18 cellular contexts compared by ENCODE assay signal in the genomic region with DNA sequence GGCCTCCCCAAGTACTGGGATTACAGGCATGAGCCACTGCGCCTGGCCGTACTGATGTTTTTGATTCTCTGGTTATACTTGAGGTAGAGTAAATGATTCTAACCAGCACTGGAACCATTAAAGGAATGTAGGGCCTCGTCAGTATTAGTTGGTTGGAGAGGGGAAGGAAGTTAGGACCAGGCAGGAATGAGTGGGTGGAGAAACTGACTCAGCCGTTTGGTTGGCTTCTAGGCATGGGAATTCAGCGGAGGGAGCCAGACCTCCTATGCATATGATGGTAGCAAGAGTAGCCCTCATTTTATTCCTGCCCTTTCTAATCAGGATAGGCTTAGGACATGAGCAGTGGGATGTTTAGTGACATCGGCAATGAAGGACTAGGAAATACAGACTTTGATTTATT. TPM values are rescaled to one million over a fixed set of nuclear protein-coding genes. Genes with fewer than 3 reads are reported as not detected.
DNase-seq lines count a peak whose midpoint lies in the region; ATAC-seq, FAIRE-seq and TF ChIP-seq lines count a peak whose summit lies in the region.
"Had no signal": no experiment of that assay in that cellular context is flagged by ENCODE, and none has a peak within 500 bp of the region (broad histone marks: within the 10 kb centered on the region; RNA-seq: fewer than 3 reads in every experiment).

No MANE protein-coding gene starts in this region.

- no peaks in the 10 kb centered on the region for H3K36me3 ChIP-seq in A673 (ENCODE audit: insufficient read depth, low read length, poor library complexity, severe bottlenecking)
- H3K36me3 ChIP-seq in colonic mucosa, result no peaks in the 10 kb centered on the region
- H3K36me3 ChIP-seq in left lung, result no peaks in the 10 kb centered on the region
- H3K36me3 ChIP-seq: thyroid gland had no signal

- no peaks in the 10 kb centered on the region for H3K9me3 Mint-ChIP-seq in activated naive CD8-positive, alpha-beta T cell treated with anti-CD3 and anti-CD28 coated beads for 36 hours
- no peaks in the 10 kb centered on the region for H3K9me3 Mint-ChIP-seq in activated T-cell treated with anti-CD3 and anti-CD28 coated beads, Interleukin-2, amount 50 U/mL, for 4 hours
- H3K9me3 Mint-ChIP-seq: central memory CD8-positive, alpha-beta T cell; neural crest cell had no signal

- no peak overlapping the region for H3K27ac Mint-ChIP-seq in activated naive CD8-positive, alpha-beta T cell treated with anti-CD3 and anti-CD28 coated beads for 36 hours

- H3K4me3 ChIP-seq in A673 (ENCODE audit: low read depth, low read length, poor library complexity, severe bottlenecking) (no peak overlapping the region), colonic mucosa (no peak overlapping the region), left lung (no peak overlapping the region)
- H3K4me3 ChIP-seq: A549, thyroid gland had no signal

- in situ Hi-C loops in ACHN (cut with HindIII; ENCODE audit: low pct_ligation_motif_present, low pct_unique_long_range_greater_than_20kb, low sequenced_read_pairs), result no loop called here

- H3K27me3 Mint-ChIP-seq in activated naive CD8-positive, alpha-beta T cell treated with anti-CD3 and anti-CD28 coated beads for 36 hours, result no peaks in the 10 kb centered on the region
- H3K27me3 Mint-ChIP-seq in activated T-cell treated with anti-CD3 and anti-CD28 coated beads, Interleukin-2, amount 50 U/mL, for 4 hours (ENCODE audit: low read depth), result no peaks in the 10 kb centered on the region
- H3K27me3 Mint-ChIP-seq: central memory CD8-positive, alpha-beta T cell had no signal

- H3K4me1 ChIP-seq in A673 (ENCODE audit: insufficient read depth, low read length, poor library complexity, severe bottlenecking), result peaks cover 5% of the 10 kb centered on the region
- H3K4me1 ChIP-seq in colonic mucosa, result no peaks in the 10 kb centered on the region
- H3K4me1 ChIP-seq in left lung, result peaks cover 6 to 27% of the 10 kb centered on the region in 2 donors
- H3K4me1 ChIP-seq: A549 had no signal

- H3K9me3 ChIP-seq in A673 (ENCODE audit: low read depth, low read length, poor library complexity, severe bottlenecking) (no peaks in the 10 kb centered on the region), colonic mucosa (no peaks in the 10 kb centered on the region), left lung (no peaks in the 10 kb centered on the region)
- H3K9me3 ChIP-seq: A549, thyroid gland had no signal

- CTCF ChIA-PET in A673 (lab: Charles Lee), result no interaction called here

- TF ChIP-seq CTCF in A673 (conservative IDR thresholded peaks at IDR 0.05; ENCODE audit: low read depth, low read length), result no peak
- TF ChIP-seq CTCF in colonic mucosa (IDR thresholded peaks at IDR 0.05), result no peak
- TF ChIP-seq CTCF in left lung (IDR thresholded peaks at IDR 0.05), result no peak

- FAIRE-seq in HTR-8/SVneo (lab: Jason Lieb, UNC), result peak; percentile 98
- FAIRE-seq: A549, GM12891, small intestine had no signal

- no peaks in the 10 kb centered on the region for H3K36me3 Mint-ChIP-seq in activated naive CD8-positive, alpha-beta T cell treated with anti-CD3 and anti-CD28 coated beads for 36 hours
- H3K36me3 Mint-ChIP-seq in activated T-cell treated with anti-CD3 and anti-CD28 coated beads, Interleukin-2, amount 50 U/mL, for 4 hours (ENCODE audit: insufficient read depth), result no peaks in the 10 kb centered on the region

- no TSS peak for BruUV-seq in A673 (replicated peaks; lab: Mats Ljungman, UMichigan)

- no peaks in the 10 kb centered on the region for H3K4me1 Mint-ChIP-seq in activated naive CD8-positive, alpha-beta T cell treated with anti-CD3 and anti-CD28 coated beads for 36 hours
- no peaks in the 10 kb centered on the region for H3K4me1 Mint-ChIP-seq in activated T-cell treated with anti-CD3 and anti-CD28 coated beads, Interleukin-2, amount 50 U/mL, for 4 hours (ENCODE audit: low read depth)
- H3K4me1 Mint-ChIP-seq: central memory CD8-positive, alpha-beta T cell; neural crest cell had no signal

- H3K27me3 ChIP-seq in A673 (replicated peaks; ENCODE audit: insufficient read depth, low read depth, low read length, poor library complexity), result no peaks in the 10 kb centered on the region
- no peaks in the 10 kb centered on the region for H3K27me3 ChIP-seq in colonic mucosa
- H3K27me3 ChIP-seq in left lung, result no peaks in the 10 kb centered on the region
- H3K27me3 ChIP-seq: thyroid gland had no signal

- DNase-seq in A673 (ENCODE audit: low spot score), result peak; percentile 30
- peak; percentile 80 for DNase-seq in HTR-8/SVneo (ENCODE audit: insufficient read length, low spot score)
- peak; percentile 11 for DNase-seq in colonic mucosa
- no peak for DNase-seq in left lung
- no peak for DNase-seq in activated naive CD8-positive, alpha-beta T cell treated with anti-CD3 and anti-CD28 coated beads for 36 hours
- DNase-seq in activated T-cell treated with anti-CD3 and anti-CD28 coated beads, Interleukin-2, amount 50 U/mL, for 4 hours, result no peak
- DNase-seq in central memory CD4-positive, alpha-beta T cell, result no peak
- DNase-seq in ACHN, result no peak
- DNase-seq: activated CD4-positive, CD25-positive, alpha-beta regulatory T cell treated with anti-CD3 and anti-CD28 coated beads, Interleukin-2, amount 50 U/mL, for 72 hours; DMS 273 treated with DMSO at 0.1 percent for 48 hours; GOT3; NCI-H187; small intestine; thyroid gland had no signal

- peak; percentile 44 for ATAC-seq in left lung
- ATAC-seq in activated T-cell treated with anti-CD3 and anti-CD28 coated beads, Interleukin-2, amount 50 U/mL, for 4 hours, result no peak
- ATAC-seq: A549 had no signal

- H3K27ac ChIP-seq in A673 (ENCODE audit: low read depth, low read length, poor library complexity, severe bottlenecking) (no peak overlapping the region), colonic mucosa (no peak overlapping the region), left lung (no peak overlapping the region)
- H3K27ac ChIP-seq: A549, thyroid gland had no signal

- H3K4me3 Mint-ChIP-seq in activated naive CD8-positive, alpha-beta T cell treated with anti-CD3 and anti-CD28 coated beads for 36 hours, result no peak overlapping the region
- H3K4me3 Mint-ChIP-seq in activated T-cell treated with anti-CD3 and anti-CD28 coated beads, Interleukin-2, amount 50 U/mL, for 4 hours, result no peak overlapping the region
- H3K4me3 Mint-ChIP-seq: central memory CD8-positive, alpha-beta T cell; neural crest cell had no signal

- intact Hi-C loops in A673 (cut with micrococcal nuclease; ENCODE audit: unreplicated experiment), result no loop called here
- intact Hi-C loops in colonic mucosa (cut with DNase I), result loop anchor here (5.0 kb wide), 1 partner anchor 61 kb away; no protein-coding TSS in a partner anchor
- intact Hi-C loops in left lung (cut with DNase I), result no loop called here

- H3K9ac ChIP-seq in colonic mucosa (ENCODE audit: low read depth in 2 of 2, low read length in 2 of 2), result no peak overlapping the region

- POLR2A ChIA-PET in A673 (lab: Charles Lee; ENCODE audit: low non-redundant PET), result interaction anchor here (0.6 kb wide), 1 partner anchor 297 kb away, joined by 4 read pairs; no protein-coding TSS in a partner anchor

RNA-seq across cellular contexts. Expression of gene SERINC3, which starts 19.0 kb away (rescaled TPM):
- total RNA-seq in A673 (2021) (48.7 and 50.5 TPM in 2 replicates), colonic mucosa (100 to 1,000 TPM in 1 of 2 donors, 10 to 100 TPM in 1; 82.8 to 121 TPM), left lung (100 to 1,000 TPM; 110 to 123 TPM)
- total RNA-seq in activated naive CD8-positive, alpha-beta T cell treated with anti-CD3 and anti-CD28 coated beads for 36 hours, result 10 to 100 TPM; 38.8 to 43.6 TPM
- 10 to 100 TPM; 34.6 to 44.1 (median 37.9) TPM for total RNA-seq in activated T-cell treated with anti-CD3 and anti-CD28 coated beads, Interleukin-2, amount 50 U/mL, for 4 hours

RNA-seq across cellular contexts. Expression of gene PKIG, which starts 41.5 kb away (rescaled TPM):
- total RNA-seq in A673 (2021) (58.5 and 64.9 TPM in 2 replicates), colonic mucosa (10 to 100 TPM; 24.4 to 46.1 TPM), left lung (10 to 100 TPM; 40.1 to 42.1 TPM)
- 1 to 10 TPM; 8.8 to 9.2 TPM for total RNA-seq in activated naive CD8-positive, alpha-beta T cell treated with anti-CD3 and anti-CD28 coated beads for 36 hours
- total RNA-seq in activated T-cell treated with anti-CD3 and anti-CD28 coated beads, Interleukin-2, amount 50 U/mL, for 4 hours, result 1 to 10 TPM; 2.1 to 3.5 (median 2.8) TPM

Comparison
In these comparisons a context has a peak if more than half of its experiments do, and no peak if none do; other contexts are left out.
1. DNase-seq: peak in A673 (single experiment), HTR-8/SVneo (single experiment) and colonic mucosa (single experiment); none in left lung (0 of 2), activated naive CD8-positive, alpha-beta T cell treated with anti-CD3 and anti-CD28 coated beads for 36 hours (single experiment), activated T-cell treated with anti-CD3 and anti-CD28 coated beads, Interleukin-2, amount 50 U/mL, for 4 hours (single experiment), central memory CD4-positive, alpha-beta T cell (single experiment) and ACHN (single experiment).